ENCODE assay signal across 16 cellular contexts in genomic region chr9:112547712-112548440, GRCh38.
"Had no signal": no experiment of that assay in that cellular context is flagged by ENCODE, and none has a peak within 500 bp of the region (broad histone marks: within the 10 kb centered on the region; RNA-seq: fewer than 3 reads in every experiment).

No MANE protein-coding gene starts in this region.

- H3K9me3 ChIP-seq: left lung, right atrium auricular region had no signal

- H3K36me3 ChIP-seq: left lung, right atrium auricular region had no signal

- H3K36me3 Mint-ChIP-seq: activated naive CD4-positive, alpha-beta T cell treated with anti-CD3 and anti-CD28 coated beads, Interleukin-2, amount 10 ng/mL, durations not matched to agents 7 days and 5 days had no signal

- H3K27ac ChIP-seq: hepatocyte, left lung, right atrium auricular region had no signal

- H3K4me3 Mint-ChIP-seq: activated naive CD4-positive, alpha-beta T cell treated with anti-CD3 and anti-CD28 coated beads, Interleukin-2, amount 10 ng/mL, durations not matched to agents 7 days and 5 days; activated T-cell treated with anti-CD3 and anti-CD28 coated beads, Interleukin-2, amount 50 U/mL, for 4 hours; effector memory CD8-positive, alpha-beta T cell; neural crest cell had no signal

- ATAC-seq: activated CD4-positive, CD25-positive, alpha-beta regulatory T cell treated with anti-CD3 and anti-CD28 coated beads, Interleukin-2, amount 50 U/mL, for 24 hours; activated T-cell treated with anti-CD3 and anti-CD28 coated beads, Interleukin-2, amount 50 U/mL, for 4 hours; effector memory CD8-positive, alpha-beta T cell; left lung had no signal

- H3K27me3 Mint-ChIP-seq: activated naive CD4-positive, alpha-beta T cell treated with anti-CD3 and anti-CD28 coated beads, Interleukin-2, amount 10 ng/mL, durations not matched to agents 7 days and 5 days; effector memory CD8-positive, alpha-beta T cell; progenitor cell of endocrine pancreas had no signal

- H3K27me3 ChIP-seq: hepatocyte, left lung, right atrium auricular region had no signal

- H3K9me3 Mint-ChIP-seq: activated naive CD4-positive, alpha-beta T cell treated with anti-CD3 and anti-CD28 coated beads, Interleukin-2, amount 10 ng/mL, durations not matched to agents 7 days and 5 days; activated T-cell treated with anti-CD3 and anti-CD28 coated beads, Interleukin-2, amount 50 U/mL, for 4 hours; effector memory CD8-positive, alpha-beta T cell; neural crest cell had no signal

- FAIRE-seq: astrocyte, kidney had no signal

- H3K27ac Mint-ChIP-seq: activated naive CD4-positive, alpha-beta T cell treated with anti-CD3 and anti-CD28 coated beads, Interleukin-2, amount 10 ng/mL, durations not matched to agents 7 days and 5 days; effector memory CD8-positive, alpha-beta T cell; progenitor cell of endocrine pancreas had no signal

- DNase-seq: activated CD4-positive, alpha-beta T cell treated with anti-CD3 and anti-CD28 coated beads, Interleukin-2, amount 50 U/mL, for 1 hour; activated CD8-positive, alpha-beta memory T cell treated with anti-CD3 and anti-CD28 coated beads, Interleukin-2, amount 50 U/mL, for 4 hours; activated naive CD4-positive, alpha-beta T cell treated with anti-CD3 and anti-CD28 coated beads, Interleukin-2, amount 10 ng/mL, durations not matched to agents 7 days and 5 days; activated T-cell treated with anti-CD3 and anti-CD28 coated beads, Interleukin-2, amount 50 U/mL, for 4 hours; effector memory CD8-positive, alpha-beta T cell; kidney; left lung; stimulated activated CD4-positive, alpha-beta T cell treated with anti-CD3 and anti-CD28 coated beads, Interleukin-4, amount 100 ng/mL, for 1 hour; T-helper 1 cell; T1000 had no signal

- H3K4me3 ChIP-seq: hepatocyte, left lung, right atrium auricular region had no signal
